In the genomic region with DNA sequence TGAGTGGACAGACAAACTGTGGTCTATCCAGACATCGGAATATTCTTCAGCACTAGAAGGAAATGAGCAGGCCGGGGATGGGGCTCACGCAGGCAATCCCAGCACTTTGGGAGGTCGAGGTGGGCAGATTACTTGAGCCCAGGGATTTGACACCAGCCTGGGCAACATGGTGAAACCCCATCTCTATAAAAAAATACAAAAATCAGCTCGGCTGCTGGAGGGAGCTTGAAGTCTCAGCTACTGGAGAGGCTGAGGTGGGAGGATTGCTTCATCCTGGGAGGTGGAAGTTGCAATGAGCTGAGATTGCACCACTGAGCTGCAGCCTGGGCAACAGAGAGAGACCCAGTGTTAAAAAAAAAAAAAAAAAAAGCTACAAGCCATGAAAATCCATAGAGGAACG, we compare ENCODE assay signal across 1 cellular context.
TF ChIP-seq lines count a peak whose summit lies in the region.

No MANE protein-coding gene starts in this region.

TF ChIP-seq in IMR-90, 13 proteins besides CTCF, POLR2A, EP300 and RAD21:
- TF ChIP-seq, protein P1, sequence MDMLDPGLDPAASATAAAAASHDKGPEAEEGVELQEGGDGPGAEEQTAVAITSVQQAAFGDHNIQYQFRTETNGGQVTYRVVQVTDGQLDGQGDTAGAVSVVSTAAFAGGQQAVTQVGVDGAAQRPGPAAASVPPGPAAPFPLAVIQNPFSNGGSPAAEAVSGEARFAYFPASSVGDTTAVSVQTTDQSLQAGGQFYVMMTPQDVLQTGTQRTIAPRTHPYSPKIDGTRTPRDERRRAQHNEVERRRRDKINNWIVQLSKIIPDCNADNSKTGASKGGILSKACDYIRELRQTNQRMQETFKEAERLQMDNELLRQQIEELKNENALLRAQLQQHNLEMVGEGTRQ (IDR thresholded peaks at IDR 0.05; ENCODE audit: low read depth, low read length): no peak
- peak; percentile 92 for TF ChIP-seq CEBPB (IDR thresholded peaks at IDR 0.05; ENCODE audit: low read depth, low read length)
- no peak for TF ChIP-seq NFE2L2 (IDR thresholded peaks at IDR 0.05; ENCODE audit: low read depth, low read length)
